Comparison of ENCODE assay signal across 10 cellular contexts in genomic region chr7:80876894-80877414, GRCh38. TPM values are rescaled to one million over a fixed set of nuclear protein-coding genes. Genes with fewer than 3 reads are reported as not detected.
DNase-seq lines count a peak whose midpoint lies in the region; ATAC-seq and TF ChIP-seq lines count a peak whose summit lies in the region.
"Had no signal": no experiment of that assay in that cellular context is flagged by ENCODE, and none has a peak within 500 bp of the region (broad histone marks: within the 10 kb centered on the region; RNA-seq: fewer than 3 reads in every experiment).

No MANE protein-coding gene starts in this region.

- no peaks in the 10 kb centered on the region for H3K27me3 ChIP-seq in foreskin keratinocyte
- H3K27me3 ChIP-seq: BLaER1, ovary had no signal

- POLR2A ChIA-PET in RWPE1 (lab: Yijun Ruan, JAX; ENCODE audit: low non-redundant PET), result no interaction called here

- CTCF ChIA-PET in RWPE1 (lab: Yijun Ruan, JAX), result interaction anchor here (0.5 kb wide), 1 partner anchor 142 kb away, joined by 3 read pairs; no protein-coding TSS in a partner anchor

- TF ChIP-seq CTCF in RWPE1 (conservative IDR thresholded peaks at IDR 0.05; ENCODE audit: low read depth), result no peak
- TF ChIP-seq CTCF in foreskin keratinocyte (conservative IDR thresholded peaks at IDR 0.05), result no peak

- DNase-seq in A172 (ENCODE audit: low spot score), result peak; percentile 95
- peak; percentile 73 for DNase-seq in GM04504 (ENCODE audit: low read depth)
- DNase-seq in RWPE1 (ENCODE audit: low spot score), result peak; percentile 14
- peak in 1 of 2 donors; percentile 45 for DNase-seq in foreskin keratinocyte
- DNase-seq in T-helper 1 cell, result no peak
- no peak for DNase-seq in activated CD4-positive, alpha-beta T cell treated with anti-CD3 and anti-CD28 coated beads for 48 hours
- DNase-seq: ovary had no signal

- no peaks in the 10 kb centered on the region for H3K4me1 ChIP-seq in foreskin keratinocyte
- H3K4me1 ChIP-seq: BLaER1 had no signal

- H3K27ac ChIP-seq in RWPE1, result no peak overlapping the region; the same call in 1 of the 2 replicates
- no peak overlapping the region for H3K27ac ChIP-seq in foreskin keratinocyte
- H3K27ac ChIP-seq: BLaER1, ovary had no signal

- peak; percentile 69 for ATAC-seq in foreskin keratinocyte
- no peak for ATAC-seq in GM19452 (IDR thresholded peaks at IDR 0.05; ENCODE audit: unreplicated experiment)
- no peak for ATAC-seq in HG02623 (IDR thresholded peaks at IDR 0.05; ENCODE audit: unreplicated experiment)

RNA-seq across cellular contexts. Expression of gene SEMA3C, which starts 41.9 kb away (rescaled TPM):
- 268 and 305 TPM in 2 replicates for total RNA-seq in A172 (2014; rRNA removed; shearing (Covaris generic))
- 99.5 and 150 TPM in 2 replicates for total RNA-seq in foreskin keratinocyte
- 16.2 and 21.2 TPM in 2 replicates for polyA plus RNA-seq in foreskin keratinocyte

Comparison
In these comparisons a context has a peak if more than half of its experiments do, and no peak if none do; other contexts are left out.
1. DNase-seq: peak in A172 (single experiment), GM04504 (single experiment) and RWPE1 (single experiment); none in T-helper 1 cell (0 of 5) and activated CD4-positive, alpha-beta T cell treated with anti-CD3 and anti-CD28 coated beads for 48 hours (single experiment).